9 cellular contexts compared by ENCODE assay signal in genomic region chr2:28406276-28407096, GRCh38. TPM values are rescaled to one million over a fixed set of nuclear protein-coding genes. Genes with fewer than 3 reads are reported as not detected.
DNase-seq lines count a peak whose midpoint lies in the region; ATAC-seq, FAIRE-seq and TF ChIP-seq lines count a peak whose summit lies in the region.
"Had no signal": no experiment of that assay in that cellular context is flagged by ENCODE, and none has a peak within 500 bp of the region (broad histone marks: within the 10 kb centered on the region; RNA-seq: fewer than 3 reads in every experiment).

No MANE protein-coding gene starts in this region.

- no peaks in the 10 kb centered on the region for H3K9me3 Mint-ChIP-seq in astrocyte (ENCODE audit: unreplicated experiment)

- peaks cover 81% of the 10 kb centered on the region for H4K20me1 ChIP-seq in astrocyte (ENCODE audit: insufficient read depth, low read length)

- peak; percentile 45 for ATAC-seq in mucosa of descending colon
- ATAC-seq: Panc1 had no signal

- H3K27me3 ChIP-seq in astrocyte (ENCODE audit: insufficient read depth, low read length), result no peaks in the 10 kb centered on the region

- intact Hi-C loops in mucosa of descending colon (cut with DNase I, micrococcal nuclease), result no loop called here

- peaks cover 54% of the 10 kb centered on the region for H3K4me1 ChIP-seq in astrocyte (ENCODE audit: insufficient read depth, low read length)
- peaks cover 50% of the 10 kb centered on the region for H3K4me1 ChIP-seq in mucosa of descending colon (ENCODE audit: low read depth)

- FAIRE-seq in astrocyte (lab: Jason Lieb, UNC), result no peak

- H3K9ac ChIP-seq in astrocyte (ENCODE audit: low read length), result peak overlapping the region; percentile 35

- H3K9me3 ChIP-seq in astrocyte (ENCODE audit: insufficient read depth, low read depth, low read length), result no peaks in the 10 kb centered on the region
- H3K9me3 ChIP-seq in mucosa of descending colon, result no peaks in the 10 kb centered on the region

- H3K4me1 Mint-ChIP-seq in astrocyte (ENCODE audit: low read depth, unreplicated experiment), result peaks cover 76% of the 10 kb centered on the region

- no peaks in the 10 kb centered on the region for H3K27me3 Mint-ChIP-seq in astrocyte (ENCODE audit: low read depth, unreplicated experiment)

- H3K4me3 ChIP-seq in astrocyte (ENCODE audit: insufficient read depth, low read depth, low read length), result no peak overlapping the region
- no peak overlapping the region for H3K4me3 ChIP-seq in mucosa of descending colon

- TF ChIP-seq CTCF in astrocyte (IDR thresholded peaks at IDR 0.05; ENCODE audit: insufficient read depth, low read depth, low read length) (no peak), mucosa of descending colon (IDR thresholded peaks at IDR 0.05) (no peak)

- H3K4me2 ChIP-seq in astrocyte (ENCODE audit: low read length), result peak overlapping the region; percentile 57

- H3K27ac ChIP-seq in astrocyte (ENCODE audit: low read depth, low read length), result peak overlapping the region; percentile 96

- peak; percentile 63 for DNase-seq in stimulated activated CD4-positive, alpha-beta T cell treated with anti-CD3 and anti-CD28 coated beads, Interleukin-15, amount 100 ng/mL, for 24 hours
- no peak for DNase-seq in stimulated activated CD4-positive, alpha-beta T cell treated with anti-CD3 and anti-CD28 coated beads, Interleukin-12 subunit alpha, Interleukin-12 subunit beta, amount 100 ng/mL, for 4 hours
- DNase-seq in astrocyte (ENCODE audit: low read depth), result peak; percentile 69
- DNase-seq in mucosa of descending colon, result peak in 2 of 3 donors; percentile 57 to 81
- no peak for DNase-seq in OCI-M2 (lab: John Stamatoyannopoulos, UW; ENCODE audit: unreplicated experiment)
- DNase-seq in DMS53 treated with DMSO at 0.1 percent for 48 hours (lab: John Stamatoyannopoulos, UW; ENCODE audit: unreplicated experiment), result no peak
- DNase-seq in NOMO-1 treated with dmso at 0.1 percent for 144 hours (lab: John Stamatoyannopoulos, UW; ENCODE audit: unreplicated experiment), result no peak
- no peak for DNase-seq in DMS53 (lab: John Stamatoyannopoulos, UW)

- H3K36me3 Mint-ChIP-seq in astrocyte (ENCODE audit: low read depth, unreplicated experiment), result peaks cover 51% of the 10 kb centered on the region

- H3K27ac Mint-ChIP-seq in astrocyte (ENCODE audit: unreplicated experiment), result peak overlapping the region; percentile 93

- H2AFZ ChIP-seq in astrocyte (ENCODE audit: low read depth, low read length), result no peak overlapping the region

- peaks cover 58% of the 10 kb centered on the region for H3K36me3 ChIP-seq in astrocyte (ENCODE audit: insufficient read depth, low read length)
- H3K36me3 ChIP-seq in mucosa of descending colon (ENCODE audit: low read depth), result peaks cover 18% of the 10 kb centered on the region

- H3K4me3 Mint-ChIP-seq in astrocyte (ENCODE audit: unreplicated experiment), result peak overlapping the region; percentile 69

- H3K79me2 ChIP-seq in astrocyte (ENCODE audit: insufficient read depth, low read length), result peaks cover 85% of the 10 kb centered on the region

RNA-seq across cellular contexts. Expression of gene FOSL2, which starts 13.8 kb away (rescaled TPM):
- total RNA-seq in astrocyte (156 and 158 TPM in 2 replicates), mucosa of descending colon (100 to 1,000 TPM; 160 to 166 (median 162) TPM)

Comparison
In these comparisons a context has a peak if more than half of its experiments do, and no peak if none do; other contexts are left out.
1. DNase-seq: peak in stimulated activated CD4-positive, alpha-beta T cell treated with anti-CD3 and anti-CD28 coated beads, Interleukin-15, amount 100 ng/mL, for 24 hours (single experiment), astrocyte (single experiment) and mucosa of descending colon (2 of 3); none in stimulated activated CD4-positive, alpha-beta T cell treated with anti-CD3 and anti-CD28 coated beads, Interleukin-12 subunit alpha, Interleukin-12 subunit beta, amount 100 ng/mL, for 4 hours (single experiment), OCI-M2 (single experiment), DMS53 treated with DMSO at 0.1 percent for 48 hours (single experiment), NOMO-1 treated with dmso at 0.1 percent for 144 hours (single experiment) and DMS53 (single experiment).